In the genomic region with DNA sequence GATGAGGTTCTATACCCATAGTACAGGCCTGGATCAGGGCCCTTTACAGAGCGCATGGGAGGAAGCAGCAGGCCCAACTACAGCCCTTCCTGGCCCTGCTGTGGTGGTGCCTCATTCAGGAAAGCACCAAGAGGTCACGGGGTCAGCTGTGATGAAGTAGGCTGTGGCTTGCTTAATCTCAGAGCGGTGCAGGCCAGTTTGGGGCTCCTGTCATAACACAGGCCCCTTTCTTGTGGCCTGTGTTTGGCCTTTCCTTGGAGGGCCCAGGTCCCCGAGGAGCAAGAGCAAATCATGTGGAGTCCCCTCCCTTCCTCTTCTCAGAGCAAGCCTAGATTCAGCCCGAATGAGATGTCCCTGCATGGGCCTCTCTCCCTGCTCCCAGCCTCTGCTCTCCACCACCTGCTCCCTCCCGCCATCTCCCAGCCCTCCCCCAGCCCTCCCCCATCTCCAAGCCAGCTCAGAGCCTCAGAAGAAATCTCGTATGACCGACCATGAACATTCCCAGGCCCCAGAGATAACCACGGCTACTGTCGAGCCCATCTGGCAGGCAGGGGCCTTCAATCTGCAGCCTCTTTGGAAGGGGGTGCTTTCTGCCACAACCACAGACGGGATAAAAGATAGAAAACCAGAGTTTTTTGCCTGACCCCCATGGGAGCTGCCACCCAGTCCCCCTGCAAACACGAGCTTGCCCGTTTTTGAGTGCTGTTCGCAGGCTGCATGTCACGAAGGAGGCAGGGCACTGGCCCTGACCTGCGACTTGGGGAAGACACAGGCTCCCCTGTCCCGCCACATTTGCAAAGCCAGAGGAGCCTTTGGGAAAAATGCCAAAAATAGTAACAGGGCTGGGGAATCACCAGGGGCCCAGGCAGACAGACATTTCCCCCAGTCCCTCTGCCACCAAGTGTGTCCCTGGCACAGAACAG, we compare ENCODE assay signal across 10 cellular contexts. TPM values are rescaled to one million over a fixed set of nuclear protein-coding genes. Genes with fewer than 3 reads are reported as not detected.
DNase-seq lines count a peak whose midpoint lies in the region; ATAC-seq and TF ChIP-seq lines count a peak whose summit lies in the region.
"Had no signal": no experiment of that assay in that cellular context is flagged by ENCODE, and none has a peak within 500 bp of the region (broad histone marks: within the 10 kb centered on the region; RNA-seq: fewer than 3 reads in every experiment).

No MANE protein-coding gene starts in this region.

- CTCF ChIA-PET in AG04450 (lab: Charles Lee): interaction anchor here (0.6 kb wide), 1 partner anchor 45 kb away, joined by 3 read pairs; no protein-coding TSS in a partner anchor
- CTCF ChIA-PET in CD8-positive, alpha-beta T cell (lab: Charles Lee): interaction anchor here (0.5 to 2.0 kb wide), 2 partner anchors 87 to 981 kb away, joined by 3 to 5 read pairs; no protein-coding TSS in a partner anchor

- H4K20me1 ChIP-seq in Loucy (ENCODE audit: insufficient read depth, low read length, poor library complexity, severe bottlenecking): no peaks in the 10 kb centered on the region

- no peaks in the 10 kb centered on the region for H3F3A ChIP-seq in Loucy (ENCODE audit: low read depth)

- H3K4me3 ChIP-seq in AG04450 (ENCODE audit: low read depth, low read length): no peak overlapping the region
- no peak overlapping the region for H3K4me3 ChIP-seq in Loucy (ENCODE audit: low read length, poor library complexity, severe bottlenecking)
- H3K4me3 ChIP-seq in right lobe of liver: no peak overlapping the region
- no peak overlapping the region for H3K4me3 ChIP-seq in CD8-positive, alpha-beta T cell (ENCODE audit: low read depth, low read length)

- POLR2A ChIA-PET in AG04450 (lab: Yijun Ruan, JAX): no interaction called here
- POLR2A ChIA-PET in CD8-positive, alpha-beta T cell (lab: Charles Lee): no interaction called here

- DNase-seq in AG04450 (ENCODE audit: low read depth, low spot score): no peak
- peak in 2 of 3 donors; percentile 51 to 56 for DNase-seq in right lobe of liver
- DNase-seq in NCI-H2107 (lab: John Stamatoyannopoulos, UW): no peak
- no peak for DNase-seq in LoVo (ENCODE audit: low spot score)
- DNase-seq in CD8-positive, alpha-beta T cell: no peak
- DNase-seq in activated T-cell treated with anti-CD3 and anti-CD28 coated beads, Interleukin-2, amount 50 U/mL, for 48 hours: no peak
- DNase-seq: SHP77; stimulated activated CD4-positive, alpha-beta T cell treated with anti-CD3 and anti-CD28 coated beads, Interleukin-4, amount 100 ng/mL, for 1 hour had no signal

- no peaks in the 10 kb centered on the region for H3K27me3 ChIP-seq in AG04450 (ENCODE audit: control insufficient read depth, insufficient read depth, low read length)
- no peaks in the 10 kb centered on the region for H3K27me3 ChIP-seq in Loucy (ENCODE audit: insufficient read depth, low read length, poor library complexity, severe bottlenecking)
- H3K27me3 ChIP-seq in right lobe of liver: no peaks in the 10 kb centered on the region
- H3K27me3 ChIP-seq in CD8-positive, alpha-beta T cell (ENCODE audit: insufficient read depth, low read length): no peaks in the 10 kb centered on the region

- no peaks in the 10 kb centered on the region for H3K27me3 Mint-ChIP-seq in brain
- no peaks in the 10 kb centered on the region for H3K27me3 Mint-ChIP-seq in CD8-positive, alpha-beta T cell (ENCODE audit: low read depth)

- peaks cover 68% of the 10 kb centered on the region for H3K4me1 Mint-ChIP-seq in brain
- H3K4me1 Mint-ChIP-seq in CD8-positive, alpha-beta T cell (ENCODE audit: low read depth): peaks cover 28% of the 10 kb centered on the region

- H2AFZ ChIP-seq in Loucy (ENCODE audit: low read length): no peak overlapping the region

- no peak for TF ChIP-seq CTCF in AG04450 (IDR thresholded peaks at IDR 0.05; ENCODE audit: low read depth, low read length)
- no peak for TF ChIP-seq CTCF in Loucy (conservative IDR thresholded peaks at IDR 0.05; ENCODE audit: low read length)
- TF ChIP-seq CTCF in brain (conservative IDR thresholded peaks at IDR 0.05): no peak
- no peak for TF ChIP-seq CTCF in right lobe of liver (IDR thresholded peaks at IDR 0.05)
- no peak for TF ChIP-seq CTCF in CD8-positive, alpha-beta T cell (IDR thresholded peaks at IDR 0.05)

- ATAC-seq in right lobe of liver: peak in 3 of 4 donors; percentile 50 to 84 (median 76)
- ATAC-seq in CD8-positive, alpha-beta T cell: no peak

- H3K9me3 ChIP-seq in AG04450 (ENCODE audit: control insufficient read depth, insufficient read depth, low read length): no peaks in the 10 kb centered on the region
- H3K9me3 ChIP-seq in Loucy (ENCODE audit: insufficient read depth, low read depth, low read length): no peaks in the 10 kb centered on the region
- H3K9me3 ChIP-seq in right lobe of liver: no peaks in the 10 kb centered on the region
- H3K9me3 ChIP-seq in CD8-positive, alpha-beta T cell (ENCODE audit: low read length): no peaks in the 10 kb centered on the region

- no peaks in the 10 kb centered on the region for H3K36me3 Mint-ChIP-seq in brain
- no peaks in the 10 kb centered on the region for H3K36me3 Mint-ChIP-seq in CD8-positive, alpha-beta T cell

- peak overlapping the region; percentile 43 for H3K4me2 ChIP-seq in Loucy (ENCODE audit: low read depth, low read length, poor library complexity, severe bottlenecking)

- H3K27ac Mint-ChIP-seq in brain: peak overlapping the region in 4 of 5 experiments; percentile 82 to 94 (median 91)
- no peak overlapping the region for H3K27ac Mint-ChIP-seq in CD8-positive, alpha-beta T cell

- H3K9me2 ChIP-seq in Loucy (replicated peaks; ENCODE audit: low read depth, low read length): no peaks in the 10 kb centered on the region

- no peak for TF ChIP-seq POLR2A in right lobe of liver (IDR thresholded peaks at IDR 0.05)

- peak overlapping the region; percentile 54 for H3K9ac ChIP-seq in Loucy (ENCODE audit: low read depth, low read length, poor library complexity, severe bottlenecking)

- H3K9me3 Mint-ChIP-seq in brain: no peaks in the 10 kb centered on the region
- H3K9me3 Mint-ChIP-seq in CD8-positive, alpha-beta T cell: no peaks in the 10 kb centered on the region

- WGBS in right lobe of liver (ENCODE audit: insufficient coverage, low coverage, low lambda C conversion rate, missing lambda C conversion rate): no CpG with 5 or more reads among the region's 17 CpGs

- no peaks in the 10 kb centered on the region for H3K79me2 ChIP-seq in Loucy (ENCODE audit: insufficient read depth, low read length)

- H3K4me3 Mint-ChIP-seq in brain: peak overlapping the region in 1 of 5 experiments; percentile 25
- no peak overlapping the region for H3K4me3 Mint-ChIP-seq in CD8-positive, alpha-beta T cell

- H3K36me3 ChIP-seq in Loucy (ENCODE audit: insufficient read depth, low read length) (peaks cover 36% of the 10 kb centered on the region; the same call in 1 of the 2 replicates), right lobe of liver (no peaks in the 10 kb centered on the region)
- no peaks in the 10 kb centered on the region for H3K36me3 ChIP-seq in CD8-positive, alpha-beta T cell (ENCODE audit: insufficient read depth, low read length)

- intact Hi-C loops in right lobe of liver (cut with DNase I): no loop called here
- intact Hi-C loops in CD8-positive, alpha-beta T cell (cut with DNase I, micrococcal nuclease): no loop called here

- H3K27ac ChIP-seq in AG04450 (ENCODE audit: low read depth, low read length) (peak overlapping the region; percentile 31), right lobe of liver (no peak overlapping the region)
- H3K27ac ChIP-seq in CD8-positive, alpha-beta T cell (ENCODE audit: low read depth, low read length): no peak overlapping the region

- peaks cover 42% of the 10 kb centered on the region for H3K4me1 ChIP-seq in Loucy (ENCODE audit: insufficient read depth, low read length, poor library complexity, severe bottlenecking)
- peaks cover 0 to 11% (median 0%) of the 10 kb centered on the region in 4 donors for H3K4me1 ChIP-seq in right lobe of liver
- peaks cover 22% of the 10 kb centered on the region for H3K4me1 ChIP-seq in CD8-positive, alpha-beta T cell (ENCODE audit: insufficient read depth, low read length)

RNA-seq across cellular contexts. Expression of gene DUSP7, which starts 32.3 kb away (rescaled TPM):
- polyA plus RNA-seq in AG04450 (2011; rRNA removed): 17.8 and 19.9 TPM in 2 replicates
- 36.8 and 44.8 TPM in 2 replicates for polyA minus RNA-seq in AG04450 (2011; rRNA and poly(A)+ RNA removed)
- 15.2 TPM for polyA plus RNA-seq in brain (ENCODE audit: insufficient read depth, low read depth, low replicate concordance)
- 1 to 10 TPM; 3.0 to 4.2 (median 3.5) TPM for total RNA-seq in right lobe of liver
- total RNA-seq in CD8-positive, alpha-beta T cell: 1 to 10 TPM; 5.4 to 5.6 TPM

Comparison
In these comparisons a context has a peak if more than half of its experiments do, and no peak if none do; other contexts are left out.
1. DNase-seq: peak in right lobe of liver (2 of 3); none in AG04450 (single experiment), NCI-H2107 (single experiment), LoVo (single experiment), CD8-positive, alpha-beta T cell (0 of 7) and activated T-cell treated with anti-CD3 and anti-CD28 coated beads, Interleukin-2, amount 50 U/mL, for 48 hours (0 of 2).